1 cellular context compared by ENCODE assay signal in genomic region chr1:1434131-1434811, GRCh38.
A peak's percentile ranks its signal among the peaks of the same experiment; 100 is the strongest.
TF ChIP-seq lines count a peak whose summit lies in the region.

No MANE protein-coding gene starts in this region.

TF ChIP-seq in H1, 55 proteins besides CTCF, POLR2A, EP300 and RAD21:
- TF ChIP-seq SRF (IDR thresholded peaks at IDR 0.05; ENCODE audit: low read depth, low read length) (peak; percentile 90), RFX5 (IDR thresholded peaks at IDR 0.05; ENCODE audit: borderline replicate concordance, low read depth, low read length) (no peak), CTBP2 (IDR thresholded peaks at IDR 0.05; ENCODE audit: borderline replicate concordance, insufficient read depth, insufficient read length, low read length) (no peak), TAF1 (IDR thresholded peaks at IDR 0.05; ENCODE audit: low read depth, low read length) (no peak), GABPA (IDR thresholded peaks at IDR 0.05; ENCODE audit: borderline replicate concordance, insufficient read depth, low read length) (0 out of 2 replicates have a peak, but pooled peaks have one; percentile 7)
